In genomic region chr3:150603090-150603887, GRCh38 we compare ENCODE assay signal across 1 cellular context.
A peak's percentile ranks its signal among the peaks of the same experiment; 100 is the strongest.
TF ChIP-seq lines count a peak whose summit lies in the region.

TSS of gene SELENOT (plus strand) at chr3:150603321. CDS start at chr3:150603363, 42 bp downstream.

TF ChIP-seq in K562, 482 proteins besides CTCF, POLR2A, EP300 and RAD21 (continued from another document and continues in another):
- TF ChIP-seq, protein P1, sequence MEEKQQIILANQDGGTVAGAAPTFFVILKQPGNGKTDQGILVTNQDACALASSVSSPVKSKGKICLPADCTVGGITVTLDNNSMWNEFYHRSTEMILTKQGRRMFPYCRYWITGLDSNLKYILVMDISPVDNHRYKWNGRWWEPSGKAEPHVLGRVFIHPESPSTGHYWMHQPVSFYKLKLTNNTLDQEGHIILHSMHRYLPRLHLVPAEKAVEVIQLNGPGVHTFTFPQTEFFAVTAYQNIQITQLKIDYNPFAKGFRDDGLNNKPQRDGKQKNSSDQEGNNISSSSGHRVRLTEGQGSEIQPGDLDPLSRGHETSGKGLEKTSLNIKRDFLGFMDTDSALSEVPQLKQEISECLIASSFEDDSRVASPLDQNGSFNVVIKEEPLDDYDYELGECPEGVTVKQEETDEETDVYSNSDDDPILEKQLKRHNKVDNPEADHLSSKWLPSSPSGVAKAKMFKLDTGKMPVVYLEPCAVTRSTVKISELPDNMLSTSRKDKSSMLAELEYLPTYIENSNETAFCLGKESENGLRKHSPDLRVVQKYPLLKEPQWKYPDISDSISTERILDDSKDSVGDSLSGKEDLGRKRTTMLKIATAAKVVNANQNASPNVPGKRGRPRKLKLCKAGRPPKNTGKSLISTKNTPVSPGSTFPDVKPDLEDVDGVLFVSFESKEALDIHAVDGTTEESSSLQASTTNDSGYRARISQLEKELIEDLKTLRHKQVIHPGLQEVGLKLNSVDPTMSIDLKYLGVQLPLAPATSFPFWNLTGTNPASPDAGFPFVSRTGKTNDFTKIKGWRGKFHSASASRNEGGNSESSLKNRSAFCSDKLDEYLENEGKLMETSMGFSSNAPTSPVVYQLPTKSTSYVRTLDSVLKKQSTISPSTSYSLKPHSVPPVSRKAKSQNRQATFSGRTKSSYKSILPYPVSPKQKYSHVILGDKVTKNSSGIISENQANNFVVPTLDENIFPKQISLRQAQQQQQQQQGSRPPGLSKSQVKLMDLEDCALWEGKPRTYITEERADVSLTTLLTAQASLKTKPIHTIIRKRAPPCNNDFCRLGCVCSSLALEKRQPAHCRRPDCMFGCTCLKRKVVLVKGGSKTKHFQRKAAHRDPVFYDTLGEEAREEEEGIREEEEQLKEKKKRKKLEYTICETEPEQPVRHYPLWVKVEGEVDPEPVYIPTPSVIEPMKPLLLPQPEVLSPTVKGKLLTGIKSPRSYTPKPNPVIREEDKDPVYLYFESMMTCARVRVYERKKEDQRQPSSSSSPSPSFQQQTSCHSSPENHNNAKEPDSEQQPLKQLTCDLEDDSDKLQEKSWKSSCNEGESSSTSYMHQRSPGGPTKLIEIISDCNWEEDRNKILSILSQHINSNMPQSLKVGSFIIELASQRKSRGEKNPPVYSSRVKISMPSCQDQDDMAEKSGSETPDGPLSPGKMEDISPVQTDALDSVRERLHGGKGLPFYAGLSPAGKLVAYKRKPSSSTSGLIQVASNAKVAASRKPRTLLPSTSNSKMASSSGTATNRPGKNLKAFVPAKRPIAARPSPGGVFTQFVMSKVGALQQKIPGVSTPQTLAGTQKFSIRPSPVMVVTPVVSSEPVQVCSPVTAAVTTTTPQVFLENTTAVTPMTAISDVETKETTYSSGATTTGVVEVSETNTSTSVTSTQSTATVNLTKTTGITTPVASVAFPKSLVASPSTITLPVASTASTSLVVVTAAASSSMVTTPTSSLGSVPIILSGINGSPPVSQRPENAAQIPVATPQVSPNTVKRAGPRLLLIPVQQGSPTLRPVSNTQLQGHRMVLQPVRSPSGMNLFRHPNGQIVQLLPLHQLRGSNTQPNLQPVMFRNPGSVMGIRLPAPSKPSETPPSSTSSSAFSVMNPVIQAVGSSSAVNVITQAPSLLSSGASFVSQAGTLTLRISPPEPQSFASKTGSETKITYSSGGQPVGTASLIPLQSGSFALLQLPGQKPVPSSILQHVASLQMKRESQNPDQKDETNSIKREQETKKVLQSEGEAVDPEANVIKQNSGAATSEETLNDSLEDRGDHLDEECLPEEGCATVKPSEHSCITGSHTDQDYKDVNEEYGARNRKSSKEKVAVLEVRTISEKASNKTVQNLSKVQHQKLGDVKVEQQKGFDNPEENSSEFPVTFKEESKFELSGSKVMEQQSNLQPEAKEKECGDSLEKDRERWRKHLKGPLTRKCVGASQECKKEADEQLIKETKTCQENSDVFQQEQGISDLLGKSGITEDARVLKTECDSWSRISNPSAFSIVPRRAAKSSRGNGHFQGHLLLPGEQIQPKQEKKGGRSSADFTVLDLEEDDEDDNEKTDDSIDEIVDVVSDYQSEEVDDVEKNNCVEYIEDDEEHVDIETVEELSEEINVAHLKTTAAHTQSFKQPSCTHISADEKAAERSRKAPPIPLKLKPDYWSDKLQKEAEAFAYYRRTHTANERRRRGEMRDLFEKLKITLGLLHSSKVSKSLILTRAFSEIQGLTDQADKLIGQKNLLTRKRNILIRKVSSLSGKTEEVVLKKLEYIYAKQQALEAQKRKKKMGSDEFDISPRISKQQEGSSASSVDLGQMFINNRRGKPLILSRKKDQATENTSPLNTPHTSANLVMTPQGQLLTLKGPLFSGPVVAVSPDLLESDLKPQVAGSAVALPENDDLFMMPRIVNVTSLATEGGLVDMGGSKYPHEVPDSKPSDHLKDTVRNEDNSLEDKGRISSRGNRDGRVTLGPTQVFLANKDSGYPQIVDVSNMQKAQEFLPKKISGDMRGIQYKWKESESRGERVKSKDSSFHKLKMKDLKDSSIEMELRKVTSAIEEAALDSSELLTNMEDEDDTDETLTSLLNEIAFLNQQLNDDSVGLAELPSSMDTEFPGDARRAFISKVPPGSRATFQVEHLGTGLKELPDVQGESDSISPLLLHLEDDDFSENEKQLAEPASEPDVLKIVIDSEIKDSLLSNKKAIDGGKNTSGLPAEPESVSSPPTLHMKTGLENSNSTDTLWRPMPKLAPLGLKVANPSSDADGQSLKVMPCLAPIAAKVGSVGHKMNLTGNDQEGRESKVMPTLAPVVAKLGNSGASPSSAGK (IDR thresholded peaks at IDR 0.05): peak; percentile 30; the same call in 1 of the 2 replicates
- peak; percentile 83 for TF ChIP-seq SMAD4 (CRISPR knock-in tag; conservative IDR thresholded peaks at IDR 0.05)
- TF ChIP-seq, protein P2, sequence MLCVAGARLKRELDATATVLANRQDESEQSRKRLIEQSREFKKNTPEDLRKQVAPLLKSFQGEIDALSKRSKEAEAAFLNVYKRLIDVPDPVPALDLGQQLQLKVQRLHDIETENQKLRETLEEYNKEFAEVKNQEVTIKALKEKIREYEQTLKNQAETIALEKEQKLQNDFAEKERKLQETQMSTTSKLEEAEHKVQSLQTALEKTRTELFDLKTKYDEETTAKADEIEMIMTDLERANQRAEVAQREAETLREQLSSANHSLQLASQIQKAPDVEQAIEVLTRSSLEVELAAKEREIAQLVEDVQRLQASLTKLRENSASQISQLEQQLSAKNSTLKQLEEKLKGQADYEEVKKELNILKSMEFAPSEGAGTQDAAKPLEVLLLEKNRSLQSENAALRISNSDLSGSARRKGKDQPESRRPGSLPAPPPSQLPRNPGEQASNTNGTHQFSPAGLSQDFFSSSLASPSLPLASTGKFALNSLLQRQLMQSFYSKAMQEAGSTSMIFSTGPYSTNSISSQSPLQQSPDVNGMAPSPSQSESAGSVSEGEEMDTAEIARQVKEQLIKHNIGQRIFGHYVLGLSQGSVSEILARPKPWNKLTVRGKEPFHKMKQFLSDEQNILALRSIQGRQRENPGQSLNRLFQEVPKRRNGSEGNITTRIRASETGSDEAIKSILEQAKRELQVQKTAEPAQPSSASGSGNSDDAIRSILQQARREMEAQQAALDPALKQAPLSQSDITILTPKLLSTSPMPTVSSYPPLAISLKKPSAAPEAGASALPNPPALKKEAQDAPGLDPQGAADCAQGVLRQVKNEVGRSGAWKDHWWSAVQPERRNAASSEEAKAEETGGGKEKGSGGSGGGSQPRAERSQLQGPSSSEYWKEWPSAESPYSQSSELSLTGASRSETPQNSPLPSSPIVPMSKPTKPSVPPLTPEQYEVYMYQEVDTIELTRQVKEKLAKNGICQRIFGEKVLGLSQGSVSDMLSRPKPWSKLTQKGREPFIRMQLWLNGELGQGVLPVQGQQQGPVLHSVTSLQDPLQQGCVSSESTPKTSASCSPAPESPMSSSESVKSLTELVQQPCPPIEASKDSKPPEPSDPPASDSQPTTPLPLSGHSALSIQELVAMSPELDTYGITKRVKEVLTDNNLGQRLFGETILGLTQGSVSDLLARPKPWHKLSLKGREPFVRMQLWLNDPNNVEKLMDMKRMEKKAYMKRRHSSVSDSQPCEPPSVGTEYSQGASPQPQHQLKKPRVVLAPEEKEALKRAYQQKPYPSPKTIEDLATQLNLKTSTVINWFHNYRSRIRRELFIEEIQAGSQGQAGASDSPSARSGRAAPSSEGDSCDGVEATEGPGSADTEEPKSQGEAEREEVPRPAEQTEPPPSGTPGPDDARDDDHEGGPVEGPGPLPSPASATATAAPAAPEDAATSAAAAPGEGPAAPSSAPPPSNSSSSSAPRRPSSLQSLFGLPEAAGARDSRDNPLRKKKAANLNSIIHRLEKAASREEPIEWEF (CRISPR knock-in tag; IDR thresholded peaks at IDR 0.05): no peak
- TF ChIP-seq TGIF2 (CRISPR knock-in tag; IDR thresholded peaks at IDR 0.05): 0 out of 2 replicates have a peak, but pooled peaks have one; percentile 91
- no peak for TF ChIP-seq ZNF764 (CRISPR knock-in tag; IDR thresholded peaks at IDR 0.05; ENCODE audit: low read depth)
- no peak for TF ChIP-seq ZNF76 (CRISPR knock-in tag; IDR thresholded peaks at IDR 0.05; ENCODE audit: borderline replicate concordance)
- peak; percentile 83 for TF ChIP-seq RBM22 (IDR thresholded peaks at IDR 0.05; ENCODE audit: low read depth, low read length, poor library complexity, severe bottlenecking)
- no peak for TF ChIP-seq NR2C1 (IDR thresholded peaks at IDR 0.05)
- TF ChIP-seq NR2C1 (tag; IDR thresholded peaks at IDR 0.05): no peak
- no peak for TF ChIP-seq RFX1 (IDR thresholded peaks at IDR 0.05)
- no peak for TF ChIP-seq SIX5 (IDR thresholded peaks at IDR 0.05; ENCODE audit: borderline replicate concordance in 1 of 2, insufficient read depth in 1 of 2, low read depth in 1 of 2, low read length in 2 of 2)
- no peak for TF ChIP-seq PTRF (tag; IDR thresholded peaks at IDR 0.05)
- TF ChIP-seq KLF16 (IDR thresholded peaks at IDR 0.05): no peak
- peak; percentile 12; the same call in 1 of the 2 replicates for TF ChIP-seq C11orf30 (IDR thresholded peaks at IDR 0.05; ENCODE audit: low read depth)
- TF ChIP-seq CXXC5 (CRISPR knock-in tag; IDR thresholded peaks at IDR 0.05): peak; percentile 61
- TF ChIP-seq, protein P3, sequence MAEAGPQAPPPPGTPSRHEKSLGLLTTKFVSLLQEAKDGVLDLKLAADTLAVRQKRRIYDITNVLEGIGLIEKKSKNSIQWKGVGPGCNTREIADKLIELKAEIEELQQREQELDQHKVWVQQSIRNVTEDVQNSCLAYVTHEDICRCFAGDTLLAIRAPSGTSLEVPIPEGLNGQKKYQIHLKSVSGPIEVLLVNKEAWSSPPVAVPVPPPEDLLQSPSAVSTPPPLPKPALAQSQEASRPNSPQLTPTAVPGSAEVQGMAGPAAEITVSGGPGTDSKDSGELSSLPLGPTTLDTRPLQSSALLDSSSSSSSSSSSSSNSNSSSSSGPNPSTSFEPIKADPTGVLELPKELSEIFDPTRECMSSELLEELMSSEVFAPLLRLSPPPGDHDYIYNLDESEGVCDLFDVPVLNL (CRISPR knock-in tag; IDR thresholded peaks at IDR 0.05; ENCODE audit: low read depth): no peak
- peak; percentile 94 for TF ChIP-seq TBP (optimal IDR thresholded peaks at IDR 0.05; ENCODE audit: low read depth, low read length)
- TF ChIP-seq PHB (CRISPR knock-in tag; IDR thresholded peaks at IDR 0.05): no peak
- TF ChIP-seq TAF9B (IDR thresholded peaks at IDR 0.05; ENCODE audit: partially characterized antibody): peak; percentile 95
- no peak for TF ChIP-seq MAFG (tag; conservative IDR thresholded peaks at IDR 0.05)
- TF ChIP-seq BACH1 (tag; IDR thresholded peaks at IDR 0.05): no peak
- peak; percentile 77 for TF ChIP-seq SMAD1 (IDR thresholded peaks at IDR 0.05; ENCODE audit: low read depth, low read length, partially characterized antibody)
- TF ChIP-seq PURB (CRISPR knock-in tag; IDR thresholded peaks at IDR 0.05; ENCODE audit: low read depth): no peak
- TF ChIP-seq RBM17 (IDR thresholded peaks at IDR 0.05; ENCODE audit: borderline replicate concordance, low read depth, low read length): no peak
- peak; percentile 69; the same call in 1 of the 2 replicates for TF ChIP-seq ZNF431 (CRISPR knock-in tag; IDR thresholded peaks at IDR 0.05)
- TF ChIP-seq ZNF57 (CRISPR knock-in tag; IDR thresholded peaks at IDR 0.05): no peak
- TF ChIP-seq, protein P4, sequence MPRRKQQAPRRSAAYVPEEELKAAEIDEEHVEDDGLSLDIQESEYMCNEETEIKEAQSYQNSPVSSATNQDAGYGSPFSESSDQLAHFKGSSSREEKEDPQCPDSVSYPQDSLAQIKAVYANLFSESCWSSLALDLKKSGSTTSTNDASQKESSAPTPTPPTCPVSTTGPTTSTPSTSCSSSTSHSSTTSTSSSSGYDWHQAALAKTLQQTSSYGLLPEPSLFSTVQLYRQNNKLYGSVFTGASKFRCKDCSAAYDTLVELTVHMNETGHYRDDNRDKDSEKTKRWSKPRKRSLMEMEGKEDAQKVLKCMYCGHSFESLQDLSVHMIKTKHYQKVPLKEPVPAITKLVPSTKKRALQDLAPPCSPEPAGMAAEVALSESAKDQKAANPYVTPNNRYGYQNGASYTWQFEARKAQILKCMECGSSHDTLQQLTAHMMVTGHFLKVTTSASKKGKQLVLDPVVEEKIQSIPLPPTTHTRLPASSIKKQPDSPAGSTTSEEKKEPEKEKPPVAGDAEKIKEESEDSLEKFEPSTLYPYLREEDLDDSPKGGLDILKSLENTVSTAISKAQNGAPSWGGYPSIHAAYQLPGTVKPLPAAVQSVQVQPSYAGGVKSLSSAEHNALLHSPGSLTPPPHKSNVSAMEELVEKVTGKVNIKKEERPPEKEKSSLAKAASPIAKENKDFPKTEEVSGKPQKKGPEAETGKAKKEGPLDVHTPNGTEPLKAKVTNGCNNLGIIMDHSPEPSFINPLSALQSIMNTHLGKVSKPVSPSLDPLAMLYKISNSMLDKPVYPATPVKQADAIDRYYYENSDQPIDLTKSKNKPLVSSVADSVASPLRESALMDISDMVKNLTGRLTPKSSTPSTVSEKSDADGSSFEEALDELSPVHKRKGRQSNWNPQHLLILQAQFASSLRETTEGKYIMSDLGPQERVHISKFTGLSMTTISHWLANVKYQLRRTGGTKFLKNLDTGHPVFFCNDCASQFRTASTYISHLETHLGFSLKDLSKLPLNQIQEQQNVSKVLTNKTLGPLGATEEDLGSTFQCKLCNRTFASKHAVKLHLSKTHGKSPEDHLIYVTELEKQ (CRISPR knock-in tag; IDR thresholded peaks at IDR 0.05): no peak
- no peak for TF ChIP-seq NUFIP1 (IDR thresholded peaks at IDR 0.05; ENCODE audit: partially characterized antibody)
- TF ChIP-seq ZNF655 (CRISPR knock-in tag; IDR thresholded peaks at IDR 0.05): no peak
- TF ChIP-seq, protein P5, sequence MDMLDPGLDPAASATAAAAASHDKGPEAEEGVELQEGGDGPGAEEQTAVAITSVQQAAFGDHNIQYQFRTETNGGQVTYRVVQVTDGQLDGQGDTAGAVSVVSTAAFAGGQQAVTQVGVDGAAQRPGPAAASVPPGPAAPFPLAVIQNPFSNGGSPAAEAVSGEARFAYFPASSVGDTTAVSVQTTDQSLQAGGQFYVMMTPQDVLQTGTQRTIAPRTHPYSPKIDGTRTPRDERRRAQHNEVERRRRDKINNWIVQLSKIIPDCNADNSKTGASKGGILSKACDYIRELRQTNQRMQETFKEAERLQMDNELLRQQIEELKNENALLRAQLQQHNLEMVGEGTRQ (CRISPR knock-in tag; IDR thresholded peaks at IDR 0.05): no peak
- TF ChIP-seq, protein P6, sequence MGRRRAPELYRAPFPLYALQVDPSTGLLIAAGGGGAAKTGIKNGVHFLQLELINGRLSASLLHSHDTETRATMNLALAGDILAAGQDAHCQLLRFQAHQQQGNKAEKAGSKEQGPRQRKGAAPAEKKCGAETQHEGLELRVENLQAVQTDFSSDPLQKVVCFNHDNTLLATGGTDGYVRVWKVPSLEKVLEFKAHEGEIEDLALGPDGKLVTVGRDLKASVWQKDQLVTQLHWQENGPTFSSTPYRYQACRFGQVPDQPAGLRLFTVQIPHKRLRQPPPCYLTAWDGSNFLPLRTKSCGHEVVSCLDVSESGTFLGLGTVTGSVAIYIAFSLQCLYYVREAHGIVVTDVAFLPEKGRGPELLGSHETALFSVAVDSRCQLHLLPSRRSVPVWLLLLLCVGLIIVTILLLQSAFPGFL (CRISPR knock-in tag; IDR thresholded peaks at IDR 0.05): no peak
- no peak for TF ChIP-seq GABPB2 (CRISPR knock-in tag; conservative IDR thresholded peaks at IDR 0.05)
